ENCODE assay signal across 24 cellular contexts in the genomic region with DNA sequence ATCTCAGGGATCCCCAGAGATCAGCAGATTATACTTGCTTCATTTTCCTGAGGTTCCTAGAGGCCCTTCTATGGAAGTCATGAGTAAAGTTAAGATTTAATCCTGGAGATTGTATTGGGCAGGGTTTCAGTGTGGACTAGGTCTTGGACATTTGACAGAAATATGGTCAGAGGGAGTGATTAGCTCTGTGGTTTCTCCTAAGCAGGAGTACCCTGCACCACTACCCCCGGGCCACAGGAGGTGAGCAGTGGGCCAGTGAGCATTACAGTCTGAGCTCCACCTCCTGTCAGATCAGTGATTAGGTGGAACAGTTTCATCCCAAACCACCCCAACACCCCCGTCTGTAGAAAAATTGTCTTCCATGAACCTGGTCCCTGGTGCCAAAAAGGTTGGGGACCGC. TPM values are rescaled to one million over a fixed set of nuclear protein-coding genes. Genes with fewer than 3 reads are reported as not detected.
DNase-seq lines count a peak whose midpoint lies in the region; ATAC-seq and TF ChIP-seq lines count a peak whose summit lies in the region.
"Had no signal": no experiment of that assay in that cellular context is flagged by ENCODE, and none has a peak within 500 bp of the region (broad histone marks: within the 10 kb centered on the region; RNA-seq: fewer than 3 reads in every experiment).

No MANE protein-coding gene starts in this region.

- no peak overlapping the region for H3K4me3 Mint-ChIP-seq in WTC11
- H3K4me3 Mint-ChIP-seq: stimulated activated naive CD8-positive, alpha-beta T cell treated with anti-CD3 and anti-CD28 coated beads, Interleukin-15, amount 100 ng/mL, for 72 hours had no signal

- 0 out of 2 replicates have a peak, but pooled peaks have one; percentile 8 for TF ChIP-seq CTCF in AG10803 (conservative IDR thresholded peaks at IDR 0.05; ENCODE audit: low read length)
- TF ChIP-seq CTCF in WTC11 (IDR thresholded peaks at IDR 0.05) = no peak
- no peak for TF ChIP-seq CTCF in osteoblast (IDR thresholded peaks at IDR 0.05; ENCODE audit: extremely low read depth, low read depth, low read length)

- H2AFZ ChIP-seq in osteoblast (ENCODE audit: low read length) = no peak overlapping the region

- POLR2A ChIA-PET in WTC11 (lab: Charles Lee) = interaction anchor here (0.5 kb wide), 1 partner anchor 8 kb away, joined by 4 read pairs; no protein-coding TSS in a partner anchor

- no peaks in the 10 kb centered on the region for H3K27me3 Mint-ChIP-seq in WTC11 (ENCODE audit: low read depth)
- H3K27me3 Mint-ChIP-seq: stimulated activated naive CD8-positive, alpha-beta T cell treated with anti-CD3 and anti-CD28 coated beads, Interleukin-15, amount 100 ng/mL, for 72 hours had no signal

- H3K36me3 ChIP-seq in osteoblast (ENCODE audit: insufficient read depth, low read length) = peaks cover 2% of the 10 kb centered on the region
- H3K36me3 ChIP-seq: adrenal gland had no signal

- H4K20me1 ChIP-seq in osteoblast (ENCODE audit: insufficient read depth, low read length) = no peaks in the 10 kb centered on the region

- no peak overlapping the region for H3K4me3 ChIP-seq in AG10803 (ENCODE audit: low read length)
- H3K4me3 ChIP-seq in osteoblast (ENCODE audit: insufficient read depth, low read length) = no peak overlapping the region
- H3K4me3 ChIP-seq: adrenal gland, mucosa of descending colon, SJCRH30, upper lobe of left lung had no signal

- no peak overlapping the region for H3K4me2 ChIP-seq in osteoblast (ENCODE audit: insufficient read depth, low read length)

- H3K9me3 Mint-ChIP-seq in WTC11 = no peaks in the 10 kb centered on the region
- H3K9me3 Mint-ChIP-seq: stimulated activated naive CD8-positive, alpha-beta T cell treated with anti-CD3 and anti-CD28 coated beads, Interleukin-15, amount 100 ng/mL, for 72 hours had no signal

- H3K4me1 Mint-ChIP-seq in WTC11 = peaks cover 47% of the 10 kb centered on the region

- H3K9me3 ChIP-seq in osteoblast (ENCODE audit: low read depth, low read length) = no peaks in the 10 kb centered on the region
- H3K9me3 ChIP-seq: adrenal gland, mucosa of descending colon, SJCRH30, upper lobe of left lung had no signal

- DNase-seq in AG10803 (ENCODE audit: low read depth) (no peak), HT1080 (ENCODE audit: low read depth) (peak; percentile 29), WTC11 (ENCODE audit: low spot score) (no peak), iris pigment epithelial cell (ENCODE audit: low read depth) (peak; percentile 45), osteoblast (ENCODE audit: insufficient read length, low spot score, missing footprints) (no peak), retina (no peak)
- DNase-seq: activated CD4-positive, alpha-beta T cell treated with anti-CD3 and anti-CD28 coated beads for 4 hours; activated effector memory CD4-positive, alpha-beta T cell treated with Interleukin-2 at 50 U/mL for 16 hours; adrenal gland; C1 segment of cervical spinal cord; cerebellar nuclear complex; effector memory CD4-positive, alpha-beta T cell; hypothalamus; KBM-7; mucosa of descending colon; NCI-H1105; NCI-H69; nucleus accumbens; SJCRH30; stimulated activated CD4-positive, alpha-beta T cell treated with anti-CD3 and anti-CD28 coated beads, Interleukin-2, amount 100 ng/mL, for 24 hours; stimulated activated naive CD8-positive, alpha-beta T cell treated with anti-CD3 and anti-CD28 coated beads, Interleukin-15, amount 100 ng/mL, for 72 hours; upper lobe of left lung had no signal

- H3K27me3 ChIP-seq in osteoblast (ENCODE audit: insufficient read depth, low read length) = no peaks in the 10 kb centered on the region
- H3K27me3 ChIP-seq: adrenal gland, SJCRH30, upper lobe of left lung had no signal

- no peak overlapping the region for H3K27ac ChIP-seq in osteoblast (ENCODE audit: low read depth, low read length)
- H3K27ac ChIP-seq: adrenal gland, SJCRH30, upper lobe of left lung had no signal

- no peaks in the 10 kb centered on the region for H3K36me3 Mint-ChIP-seq in WTC11

- peaks cover 13% of the 10 kb centered on the region for H3K79me2 ChIP-seq in osteoblast (ENCODE audit: insufficient read depth, low read length)

- H3K27ac Mint-ChIP-seq in WTC11 = peak overlapping the region; percentile 82; the same call in 1 of the 2 replicates
- H3K27ac Mint-ChIP-seq: stimulated activated naive CD8-positive, alpha-beta T cell treated with anti-CD3 and anti-CD28 coated beads, Interleukin-15, amount 100 ng/mL, for 72 hours had no signal

- ATAC-seq in WTC11 = peak; percentile 52
- ATAC-seq in GM21619 (IDR thresholded peaks at IDR 0.05; ENCODE audit: unreplicated experiment) = no peak
- no peak for ATAC-seq in HG03439 (IDR thresholded peaks at IDR 0.05; ENCODE audit: unreplicated experiment)
- ATAC-seq: mucosa of descending colon; stimulated activated naive CD8-positive, alpha-beta T cell treated with anti-CD3 and anti-CD28 coated beads, Interleukin-15, amount 100 ng/mL, for 72 hours had no signal

- peaks cover 10% of the 10 kb centered on the region for H3K4me1 ChIP-seq in osteoblast (ENCODE audit: insufficient read depth, low read length)
- H3K4me1 ChIP-seq: SJCRH30 had no signal

- CTCF ChIA-PET in WTC11 (lab: Charles Lee) = interaction anchor here (0.5 to 3.5 kb wide), 3 partner anchors 23 to 945 kb away, joined by 3 to 10 read pairs (median 4); no protein-coding TSS in a partner anchor

TF ChIP-seq in WTC11, 78 proteins besides CTCF, POLR2A, EP300 and RAD21:
- TF ChIP-seq CBFB (CRISPR knock-in tag; IDR thresholded peaks at IDR 0.05; ENCODE audit: low read depth) (no peak), ZNF396 (CRISPR knock-in tag; IDR thresholded peaks at IDR 0.05; ENCODE audit: borderline replicate concordance) (no peak)
- TF ChIP-seq, protein P1, sequence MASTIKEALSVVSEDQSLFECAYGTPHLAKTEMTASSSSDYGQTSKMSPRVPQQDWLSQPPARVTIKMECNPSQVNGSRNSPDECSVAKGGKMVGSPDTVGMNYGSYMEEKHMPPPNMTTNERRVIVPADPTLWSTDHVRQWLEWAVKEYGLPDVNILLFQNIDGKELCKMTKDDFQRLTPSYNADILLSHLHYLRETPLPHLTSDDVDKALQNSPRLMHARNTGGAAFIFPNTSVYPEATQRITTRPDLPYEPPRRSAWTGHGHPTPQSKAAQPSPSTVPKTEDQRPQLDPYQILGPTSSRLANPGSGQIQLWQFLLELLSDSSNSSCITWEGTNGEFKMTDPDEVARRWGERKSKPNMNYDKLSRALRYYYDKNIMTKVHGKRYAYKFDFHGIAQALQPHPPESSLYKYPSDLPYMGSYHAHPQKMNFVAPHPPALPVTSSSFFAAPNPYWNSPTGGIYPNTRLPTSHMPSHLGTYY (CRISPR knock-in tag; IDR thresholded peaks at IDR 0.05) = no peak

RNA-seq across cellular contexts. Expression of a gene that starts 43.2 kb away (rescaled TPM):
- total RNA-seq in HT1080 (2014; rRNA removed; shearing (Covaris generic)) = 9.4 and 15.6 TPM in 2 replicates
- polyA plus RNA-seq in HT1080 (2015; cell fraction: cytosol; rRNA removed) = 21.3 and 26.0 TPM in 2 replicates
- 23.5 and 23.8 TPM in 2 replicates for polyA plus RNA-seq in HT1080 (2015; cell fraction: nucleus; rRNA removed)
- total RNA-seq in WTC11 (2021) (49.2 to 52.9 TPM (median 50.9 TPM) in 3 replicates), osteoblast (12.7 and 14.7 TPM in 2 replicates)

Comparison
In these comparisons a context has a peak if more than half of its experiments do, and no peak if none do; other contexts are left out.
1. DNase-seq: peak in HT1080 (single experiment) and iris pigment epithelial cell (single experiment); none in AG10803 (single experiment), WTC11 (single experiment), osteoblast (single experiment) and retina (single experiment).